ENCODE assay signal across 31 cellular contexts in genomic region chr17:56305017-56305416, GRCh38.
DNase-seq lines count a peak whose midpoint lies in the region; ATAC-seq, FAIRE-seq and TF ChIP-seq lines count a peak whose summit lies in the region.
"Had no signal": no experiment of that assay in that cellular context is flagged by ENCODE, and none has a peak within 500 bp of the region (broad histone marks: within the 10 kb centered on the region; RNA-seq: fewer than 3 reads in every experiment).

No MANE protein-coding gene starts in this region.

- H3K4me1 Mint-ChIP-seq in natural killer cell: no peaks in the 10 kb centered on the region
- H3K4me1 Mint-ChIP-seq: activated naive CD4-positive, alpha-beta T cell treated with anti-CD3 and anti-CD28 coated beads, Interleukin-2, amount 50 U/mL, for 24 hours; nephron progenitor cell had no signal

- TF ChIP-seq RAD21 in SK-N-SH (IDR thresholded peaks at IDR 0.05; ENCODE audit: low read length) (no peak), K562 (CRISPR knock-in tag; conservative IDR thresholded peaks at IDR 0.05 in 1 of 2, IDR thresholded peaks at IDR 0.05 in 1 of 2) (no peak)

- POLR2A ChIA-PET in SK-N-SH (lab: Yijun Ruan, JAX): no interaction called here
- POLR2A ChIA-PET in K562 (lab: Yijun Ruan, JAX): no interaction called here

- H3K27me3 Mint-ChIP-seq in natural killer cell (ENCODE audit: low read depth in 2 of 2): peaks cover 6 to 22% of the 10 kb centered on the region in 2 donors

- H3K27me3 ChIP-seq in SK-N-SH (ENCODE audit: insufficient read depth): no peaks in the 10 kb centered on the region
- H3K27me3 ChIP-seq in K562 (ENCODE audit: control insufficient read depth in 2 of 2, insufficient read depth in 2 of 2, low read length in 2 of 2): no peaks in the 10 kb centered on the region
- H3K27me3 ChIP-seq: BE2C, breast epithelium, right atrium auricular region, SJSA1, transverse colon had no signal

- H3K9me3 Mint-ChIP-seq in natural killer cell: no peaks in the 10 kb centered on the region
- H3K9me3 Mint-ChIP-seq: activated naive CD4-positive, alpha-beta T cell treated with anti-CD3 and anti-CD28 coated beads, Interleukin-2, amount 50 U/mL, for 24 hours; activated T-helper 2 cell treated with anti-CD3 and anti-CD28 coated beads, Interferon-gamma antibody, Interleukin-2, Interleukin-4, amounts not matched to agents 10 μg/mL and 5 μg/mL and 100 μg/mL, durations not matched to agents 14 hours and 24 hours and 36 hours; T-helper 1 cell treated with Interleukin-12 subunit alpha and Interleukin-12 subunit beta and Interleukin-4 antibody, amounts not matched to agents 30 μg/mL and 1 μg/mL, for 36 hours had no signal

- no peaks in the 10 kb centered on the region for H3K36me3 Mint-ChIP-seq in natural killer cell
- H3K36me3 Mint-ChIP-seq: activated naive CD4-positive, alpha-beta T cell treated with anti-CD3 and anti-CD28 coated beads, Interleukin-2, amount 50 U/mL, for 24 hours had no signal

- H3K9me3 ChIP-seq in SK-N-SH (no peaks in the 10 kb centered on the region), K562 (replicated peaks; ENCODE audit: control insufficient read depth, insufficient read depth, low read depth, low read length) (no peaks in the 10 kb centered on the region)
- H3K9me3 ChIP-seq: BE2C, breast epithelium, pancreas, right atrium auricular region, SJSA1, transverse colon had no signal

- no peak for TF ChIP-seq POLR2A in K562 (conservative IDR thresholded peaks at IDR 0.05)

- H3K4me1 ChIP-seq in SK-N-SH (ENCODE audit: control insufficient read depth in 1 of 2, insufficient read depth in 2 of 2, low read depth in 1 of 2, low read length in 1 of 2): no peaks in the 10 kb centered on the region
- no peaks in the 10 kb centered on the region for H3K4me1 ChIP-seq in K562 (replicated peaks in 1 of 2; ENCODE audit: control insufficient read depth in 2 of 2, insufficient read depth in 2 of 2, low read length in 2 of 2)
- H3K4me1 ChIP-seq: BE2C, breast epithelium, pancreas, right atrium auricular region, transverse colon had no signal

- intact Hi-C loops in K562 (cut with micrococcal nuclease) (no loop called here), natural killer cell (cut with micrococcal nuclease) (no loop called here)

- 23% methylated on average over 1 of the region's 1 CpG for WGBS in SK-N-SH (ENCODE audit: low lambda C conversion rate)
- WGBS in K562 (ENCODE audit: insufficient coverage, low coverage, missing lambda C conversion rate): 6% methylated on average over 1 of the region's 1 CpG

- no peaks in the 10 kb centered on the region for H3K9me1 ChIP-seq in K562 (ENCODE audit: control insufficient read depth, insufficient read depth, low read length)

- BruUV-seq in K562 (replicated peaks; lab: Mats Ljungman, UMichigan): no TSS peak

- H3K9ac ChIP-seq in SK-N-SH: no peak overlapping the region
- H3K9ac ChIP-seq in K562 (ENCODE audit: insufficient read depth in 1 of 2, low read depth in 2 of 2, low read length in 2 of 2): no peak overlapping the region

- peak; percentile 6 for FAIRE-seq in K562 (lab: Jason Lieb, UNC)
- FAIRE-seq: pancreas had no signal

- H3K36me3 ChIP-seq in SK-N-SH (replicated peaks in 1 of 2; ENCODE audit: control insufficient read depth in 1 of 2, insufficient read depth in 2 of 2, low read length in 1 of 2): no peaks in the 10 kb centered on the region
- no peaks in the 10 kb centered on the region for H3K36me3 ChIP-seq in K562 (ENCODE audit: control insufficient read depth, insufficient read depth, low read length)
- H3K36me3 ChIP-seq: BE2C, breast epithelium, pancreas, right atrium auricular region, SJSA1, transverse colon had no signal

- DNase-seq in SK-N-SH (no peak), Kasumi-1 (lab: John Stamatoyannopoulos, UW) (peak; percentile 24 to 27), K562 (ENCODE audit: extremely low read depth in 1 of 4, low spot score in 3 of 4) (no peak), retina (no peak), natural killer cell (no peak), NCI-H1105 treated with DMSO at 0.1 percent for 48 hours (lab: John Stamatoyannopoulos, UW) (no peak)
- DNase-seq: ACHN; activated CD4-positive, alpha-beta T cell treated with anti-CD3 and anti-CD28 coated beads for 1 hour; activated CD8-positive, alpha-beta T cell treated with anti-CD3 and anti-CD28 coated beads, Interleukin-2, amount 10 ng/mL, durations not matched to agents 7 days and 5 days; amygdala; BE2C; DMS79 treated with DMSO at 0.1 percent for 48 hours; foreskin fibroblast; NCI-H146; NCI-H2107; NCI-H510A; nephron progenitor cell; pancreas; stimulated activated CD4-positive, alpha-beta T cell treated with anti-CD3 and anti-CD28 coated beads, Interleukin-2, amount 100 ng/mL, for 24 hours; transverse colon had no signal

- H3K27ac ChIP-seq in SK-N-SH (ENCODE audit: low read depth in 2 of 2, low read length in 1 of 2): no peak overlapping the region
- no peak overlapping the region for H3K27ac ChIP-seq in K562 (ENCODE audit: extremely low read depth, low read depth, low read length)
- H3K27ac ChIP-seq: breast epithelium, epithelial cell of prostate, pancreas, right atrium auricular region, SJSA1, transverse colon had no signal

- H3K9me2 ChIP-seq in SK-N-SH: no peaks in the 10 kb centered on the region

- H3K27ac Mint-ChIP-seq in natural killer cell: no peak overlapping the region
- H3K27ac Mint-ChIP-seq: activated CD8-positive, alpha-beta T cell treated with anti-CD3 and anti-CD28 coated beads, Interleukin-2, amount 10 ng/mL, durations not matched to agents 7 days and 5 days; activated naive CD4-positive, alpha-beta T cell treated with anti-CD3 and anti-CD28 coated beads, Interleukin-2, amount 50 U/mL, for 24 hours; activated T-helper 2 cell treated with anti-CD3 and anti-CD28 coated beads, Interferon-gamma antibody, Interleukin-2, Interleukin-4, amounts not matched to agents 10 μg/mL and 5 μg/mL and 100 μg/mL, durations not matched to agents 14 hours and 24 hours and 36 hours; nephron progenitor cell; T-helper 1 cell treated with Interleukin-12 subunit alpha and Interleukin-12 subunit beta and Interleukin-4 antibody, amounts not matched to agents 30 μg/mL and 1 μg/mL, for 36 hours had no signal

- no peak overlapping the region for H2AFZ ChIP-seq in SK-N-SH (ENCODE audit: low read depth)
- no peak overlapping the region for H2AFZ ChIP-seq in K562 (ENCODE audit: low read depth, low read length)

- no peak for TF ChIP-seq EP300 in SK-N-SH (IDR thresholded peaks at IDR 0.05; ENCODE audit: borderline replicate concordance in 1 of 2, low read depth in 1 of 2, low read length in 1 of 2)
- no peak for TF ChIP-seq EP300 in K562 (IDR thresholded peaks at IDR 0.05; ENCODE audit: low read length)

- H4K20me1 ChIP-seq in SK-N-SH (ENCODE audit: insufficient read depth) (no peaks in the 10 kb centered on the region), K562 (replicated peaks; ENCODE audit: control insufficient read depth, insufficient read depth, low read length) (no peaks in the 10 kb centered on the region)

- TF ChIP-seq CTCF in SK-N-SH (IDR thresholded peaks at IDR 0.05) (peak; percentile 30; the same call in 1 of the 2 replicates), K562 (IDR thresholded peaks at IDR 0.05 in 2 of 3, conservative IDR thresholded peaks at IDR 0.05 in 1 of 3; ENCODE audit: insufficient read depth in 2 of 3, low read depth in 1 of 3, low read length in 3 of 3) (no peak), natural killer cell (IDR thresholded peaks at IDR 0.05) (no peak)

- CTCF ChIA-PET in SK-N-SH (lab: Yijun Ruan, JAX) (no interaction called here), K562 (lab: Yijun Ruan, JAX; ENCODE audit: low intra/inter-chr PET ratio) (no interaction called here)

- no peaks in the 10 kb centered on the region for H3K79me2 ChIP-seq in SK-N-SH (ENCODE audit: insufficient read depth)
- no peaks in the 10 kb centered on the region for H3K79me2 ChIP-seq in K562 (ENCODE audit: control insufficient read depth, insufficient read depth, low read length)

- ATAC-seq in SK-N-SH treated with all-trans-retinoic acid at 6 μM for 48 hours (no peak), K562 (no peak), natural killer cell (no peak), HG02763 (IDR thresholded peaks at IDR 0.05; ENCODE audit: unreplicated experiment) (no peak)
- ATAC-seq: activated CD8-positive, alpha-beta T cell treated with anti-CD3 and anti-CD28 coated beads, Interleukin-2, amount 10 ng/mL, durations not matched to agents 7 days and 5 days; pancreas had no signal

- H3K4me3 ChIP-seq in SK-N-SH (ENCODE audit: low read depth in 2 of 2, low read length in 1 of 2) (no peak overlapping the region), K562 (no peak overlapping the region)
- H3K4me3 ChIP-seq: breast epithelium, lung, pancreas, right atrium auricular region, SJSA1, smooth muscle cell, transverse colon had no signal

- H3F3A ChIP-seq in SK-N-SH (replicated peaks; ENCODE audit: insufficient read depth): peaks cover 9% of the 10 kb centered on the region

- H3K4me3 Mint-ChIP-seq in natural killer cell: no peak overlapping the region
- H3K4me3 Mint-ChIP-seq: activated CD8-positive, alpha-beta T cell treated with anti-CD3 and anti-CD28 coated beads, Interleukin-2, amount 10 ng/mL, durations not matched to agents 7 days and 5 days; activated naive CD4-positive, alpha-beta T cell treated with anti-CD3 and anti-CD28 coated beads, Interleukin-2, amount 50 U/mL, for 24 hours; nephron progenitor cell; T-helper 1 cell treated with Interleukin-12 subunit alpha and Interleukin-12 subunit beta and Interleukin-4 antibody, amounts not matched to agents 30 μg/mL and 1 μg/mL, for 36 hours had no signal

- in situ Hi-C loops in K562 (cut with MboI): loop anchor here (25.0 kb wide), 1 partner anchor 768 kb away; no protein-coding TSS in a partner anchor

- H3K4me2 ChIP-seq in SK-N-SH (no peak overlapping the region), K562 (ENCODE audit: insufficient read depth, low read length) (no peak overlapping the region)
- H3K4me2 ChIP-seq: smooth muscle cell had no signal

TF ChIP-seq in SK-N-SH, 30 proteins besides CTCF, POLR2A, EP300 and RAD21:
- TF ChIP-seq FOXJ3 (CRISPR knock-in tag; IDR thresholded peaks at IDR 0.05): no peak

TF ChIP-seq in SK-N-SH treated with all-trans-retinoic acid at 6 μM for 48 hours, 23 proteins besides CTCF, POLR2A, EP300 and RAD21 (continues in another document):
- no peak for TF ChIP-seq ZFP3 (CRISPR knock-in tag; IDR thresholded peaks at IDR 0.05)

TF ChIP-seq in K562, 482 proteins besides CTCF, POLR2A, EP300 and RAD21:
- no peak for TF ChIP-seq ATF1 (CRISPR knock-in tag; IDR thresholded peaks at IDR 0.05)
- no peak for TF ChIP-seq ATF1 (tag; IDR thresholded peaks at IDR 0.05)
- no peak for TF ChIP-seq SIN3A (IDR thresholded peaks at IDR 0.05; ENCODE audit: borderline replicate concordance in 2 of 2, control insufficient read depth in 1 of 2, low read depth in 2 of 2, low read length in 2 of 2)
- TF ChIP-seq SMC3 (conservative IDR thresholded peaks at IDR 0.05; ENCODE audit: insufficient read depth, low read depth, low read length): no peak
- no peak for TF ChIP-seq SMARCB1 (IDR thresholded peaks at IDR 0.05; ENCODE audit: insufficient read length, low read depth)

Comparison
In these comparisons a context has a peak if more than half of its experiments do, and no peak if none do; other contexts are left out.
1. DNase-seq: peak in Kasumi-1 (2 of 2); none in SK-N-SH (single experiment), K562 (0 of 4), retina (single experiment), natural killer cell (single experiment) and NCI-H1105 treated with DMSO at 0.1 percent for 48 hours (single experiment).
2. Of the 27 proteins assayed by ChIP-seq in both K562 and SK-N-SH: peak only in K562: none; only in SK-N-SH: CTCF; in both: none; in neither: 26.